In genomic region chr22:23204541-23205157, GRCh38 we compare ENCODE assay signal across 1 cellular context.
TF ChIP-seq lines count a peak whose summit lies in the region.

No MANE protein-coding gene starts in this region.

TF ChIP-seq in HepG2, 621 proteins besides CTCF, POLR2A, EP300 and RAD21 (continued from another document):
- TF ChIP-seq ZBTB33 (CRISPR knock-in tag; IDR thresholded peaks at IDR 0.05), result peak; percentile 92
- no peak for TF ChIP-seq ZMYM4 (CRISPR knock-in tag; IDR thresholded peaks at IDR 0.05)
- 0 out of 2 replicates have a peak, but pooled peaks have one; percentile 57 for TF ChIP-seq HNRNPL (IDR thresholded peaks at IDR 0.05; ENCODE audit: low read depth, low read length)
- TF ChIP-seq ZNF687 (CRISPR knock-in tag; IDR thresholded peaks at IDR 0.05), result peak; percentile 17; the same call in 1 of the 2 replicates
- TF ChIP-seq ZBTB14 (CRISPR knock-in tag; IDR thresholded peaks at IDR 0.05), result no peak
